Comparison of ENCODE assay signal across 1 cellular context in genomic region chr4:73727685-73728084, GRCh38.
TF ChIP-seq lines count a peak whose summit lies in the region.

No MANE protein-coding gene starts in this region.

TF ChIP-seq in GM23338, 12 proteins besides CTCF, POLR2A, EP300 and RAD21 (continued from another document):
- TF ChIP-seq ZNF462 (CRISPR knock-in tag; IDR thresholded peaks at IDR 0.05) = no peak
- TF ChIP-seq STAT1 (IDR thresholded peaks at IDR 0.05; ENCODE audit: unreplicated experiment) = no peak
- TF ChIP-seq NANOG (IDR thresholded peaks at IDR 0.05; ENCODE audit: borderline replicate concordance) = no peak
- no peak for TF ChIP-seq ZNF331 (CRISPR knock-in tag; IDR thresholded peaks at IDR 0.05; ENCODE audit: low read depth)
- no peak for TF ChIP-seq JUNB (IDR thresholded peaks at IDR 0.05; ENCODE audit: unreplicated experiment)
